Comparison of ENCODE assay signal across 16 cellular contexts in the genomic region with DNA sequence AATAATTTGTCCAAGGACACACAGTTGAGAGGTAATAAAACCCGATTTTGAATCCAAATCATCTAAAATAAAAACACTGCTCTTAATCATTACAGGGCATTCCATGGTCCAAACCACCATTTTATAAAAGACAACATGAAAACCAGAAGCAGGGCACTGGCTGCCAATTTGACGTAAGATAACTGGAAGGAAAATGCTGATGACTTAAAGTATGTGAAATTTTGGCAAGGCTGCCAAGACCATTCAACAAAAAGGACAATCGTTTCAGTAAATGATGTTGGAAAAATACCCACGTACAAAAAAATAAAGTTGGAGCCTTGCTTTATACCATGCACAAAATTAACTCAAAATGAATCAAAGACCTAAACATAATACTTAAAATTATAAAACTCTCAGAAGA.
"Had no signal": no experiment of that assay in that cellular context is flagged by ENCODE, and none has a peak within 500 bp of the region (broad histone marks: within the 10 kb centered on the region; RNA-seq: fewer than 3 reads in every experiment).

No MANE protein-coding gene starts in this region.

- H3K9me3 ChIP-seq: ascending aorta, body of pancreas, colonic mucosa had no signal

- H3K36me3 ChIP-seq: ascending aorta, cardiac muscle cell, colonic mucosa had no signal

- DNase-seq: activated CD4-positive, CD25-positive, alpha-beta regulatory T cell; activated CD4-positive, CD25-positive, alpha-beta regulatory T cell treated with anti-CD3 and anti-CD28 coated beads, Interleukin-2, amount 50 U/mL, for 72 hours; activated CD8-positive, alpha-beta memory T cell treated with anti-CD3 and anti-CD28 coated beads, Interleukin-2, amount 10 ng/mL, durations not matched to agents 7 days and 5 days; activated CD8-positive, alpha-beta memory T cell treated with anti-CD3 and anti-CD28 coated beads, Interleukin-2, amount 50 U/mL, for 4 hours; activated effector memory CD4-positive, alpha-beta T cell treated with anti-CD3 and anti-CD28 coated beads, Interleukin-2, amount 50 U/mL, for 16 hours; activated naive CD4-positive, alpha-beta T cell; activated T-cell treated with anti-CD3 and anti-CD28 coated beads, Interleukin-2, amount 50 U/mL, for 1 hour; central memory CD4-positive, alpha-beta T cell; cerebellar nuclear complex; colonic mucosa; effector CD8-positive, alpha-beta T cell; foreskin fibroblast; T-helper 2 cell had no signal

- H3K4me1 ChIP-seq: body of pancreas, colonic mucosa had no signal

- H3K4me3 ChIP-seq: ascending aorta, body of pancreas, cardiac muscle cell, colonic mucosa had no signal

- H3K27me3 ChIP-seq: ascending aorta, body of pancreas, cardiac muscle cell, colonic mucosa had no signal

- H3K27ac ChIP-seq: ascending aorta, body of pancreas, cardiac muscle cell, colonic mucosa had no signal
